Comparison of ENCODE assay signal across 12 cellular contexts in the genomic region with DNA sequence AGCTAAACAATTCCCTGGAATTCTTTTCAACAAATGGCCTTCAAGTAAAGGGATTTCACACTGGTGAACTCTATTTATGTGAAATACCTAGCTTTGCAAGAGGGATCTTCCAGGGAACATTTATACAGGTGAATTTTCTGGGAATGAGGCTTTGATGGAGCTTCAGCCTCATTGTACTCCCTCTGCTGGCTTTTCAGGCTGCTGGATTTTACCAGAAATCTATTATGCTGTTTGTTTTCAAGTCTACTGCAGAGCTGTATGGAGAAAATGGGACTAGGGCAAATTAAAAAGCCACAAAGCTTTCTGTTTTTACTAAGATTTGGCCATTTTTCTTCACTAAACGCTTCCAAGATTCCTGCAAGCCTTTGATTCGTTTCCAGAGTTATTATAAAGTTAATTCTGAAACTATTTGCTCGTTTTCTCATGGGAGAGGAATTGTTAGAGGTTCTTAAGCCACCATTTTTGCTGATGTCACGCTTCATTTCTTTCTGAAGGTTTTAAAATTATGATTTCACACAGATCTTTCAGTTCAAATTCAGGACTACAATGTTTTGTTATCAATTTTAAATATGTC. TPM values are rescaled to one million over a fixed set of nuclear protein-coding genes. Genes with fewer than 3 reads are reported as not detected.
DNase-seq lines count a peak whose midpoint lies in the region; TF ChIP-seq lines count a peak whose summit lies in the region.
"Had no signal": no experiment of that assay in that cellular context is flagged by ENCODE, and none has a peak within 500 bp of the region (broad histone marks: within the 10 kb centered on the region; RNA-seq: fewer than 3 reads in every experiment).

No MANE protein-coding gene starts in this region.

- WGBS in trophoblast cell (ENCODE audit: extremely low coverage, insufficient coverage, insufficient read length), result no CpG with 5 or more reads among the region's 4 CpGs

- peak overlapping the region; percentile 62 for H3K4me3 ChIP-seq in OCI-LY7 (ENCODE audit: low read depth, low read length, poor library complexity, severe bottlenecking)
- no peak overlapping the region for H3K4me3 ChIP-seq in fibroblast of lung (replicated peaks in 1 of 4; ENCODE audit: control extremely low read depth in 1 of 4, insufficient read depth in 1 of 4, low read depth in 3 of 4, low read length in 4 of 4)
- H3K4me3 ChIP-seq in trophoblast cell (ENCODE audit: low read depth, low read length), result no peak overlapping the region
- H3K4me3 ChIP-seq: uterus had no signal

- no peak overlapping the region for H2AFZ ChIP-seq in OCI-LY7 (ENCODE audit: low read length)
- no peak overlapping the region for H2AFZ ChIP-seq in fibroblast of lung (ENCODE audit: low read length)
- H2AFZ ChIP-seq in trophoblast cell (ENCODE audit: insufficient read depth, low read length, poor library complexity), result no peak overlapping the region

- H2BK120ac ChIP-seq in trophoblast cell (ENCODE audit: insufficient read depth, low read length, poor library complexity), result no peak overlapping the region

- H3K9ac ChIP-seq in fibroblast of lung (ENCODE audit: insufficient read depth, low read length) (no peak overlapping the region), trophoblast cell (ENCODE audit: low read length) (no peak overlapping the region)

- H2BK12ac ChIP-seq in trophoblast cell (ENCODE audit: low read length), result no peak overlapping the region

- no peak overlapping the region for H2AK5ac ChIP-seq in trophoblast cell (ENCODE audit: low read length)

- TF ChIP-seq CTCF in OCI-LY7 (conservative IDR thresholded peaks at IDR 0.05; ENCODE audit: low read length), result peak; percentile 42; the same call in 1 of the 2 replicates
- TF ChIP-seq CTCF in fibroblast of lung (conservative IDR thresholded peaks at IDR 0.05 in 1 of 2, IDR thresholded peaks at IDR 0.05 in 1 of 2; ENCODE audit: low read depth in 1 of 2, low read length in 2 of 2), result peak; percentile 21 to 30

- peaks cover 33% of the 10 kb centered on the region for H3K4me1 Mint-ChIP-seq in activated CD4-positive, alpha-beta T cell treated with anti-CD3 and anti-CD28 coated beads, Interleukin-2, amount 10 ng/mL, durations not matched to agents 24 days and 14 days

- H3K23ac ChIP-seq in trophoblast cell (ENCODE audit: low read length), result no peak overlapping the region

- H4K12ac ChIP-seq in trophoblast cell (ENCODE audit: low read depth, low read length), result no peak overlapping the region

- H3K79me1 ChIP-seq in trophoblast cell (ENCODE audit: low read length), result no peaks in the 10 kb centered on the region

- no peak overlapping the region for H3K14ac ChIP-seq in trophoblast cell (ENCODE audit: low read length)

- no peak overlapping the region for H4K91ac ChIP-seq in trophoblast cell (ENCODE audit: low read depth, low read length)

- H3K9me3 ChIP-seq in OCI-LY7 (ENCODE audit: low read length) (no peaks in the 10 kb centered on the region), fibroblast of lung (ENCODE audit: control insufficient read depth, insufficient read depth, low read depth, low read length) (no peaks in the 10 kb centered on the region), trophoblast cell (ENCODE audit: insufficient read depth, low read depth, low read length) (no peaks in the 10 kb centered on the region)

- intact Hi-C loops in activated CD4-positive, alpha-beta T cell treated with anti-CD3 and anti-CD28 coated beads, Interleukin-2, amount 10 ng/mL, durations not matched to agents 24 days and 14 days (cut with micrococcal nuclease), result no loop called here
- intact Hi-C loops in OCI-LY7 (cut with micrococcal nuclease; ENCODE audit: unreplicated experiment), result no loop called here

- H3K27ac ChIP-seq in OCI-LY7 (ENCODE audit: low read depth, low read length, poor library complexity, severe bottlenecking) (peak overlapping the region; percentile 63), fibroblast of lung (ENCODE audit: insufficient read depth, low read length) (no peak overlapping the region), trophoblast cell (ENCODE audit: low read depth, low read length) (no peak overlapping the region)
- H3K27ac ChIP-seq: uterus had no signal

- H3K27ac Mint-ChIP-seq in activated CD4-positive, alpha-beta T cell treated with anti-CD3 and anti-CD28 coated beads, Interleukin-2, amount 10 ng/mL, durations not matched to agents 24 days and 14 days, result peak overlapping the region; percentile 66

- CTCF ChIA-PET in OCI-LY7 (lab: Charles Lee; ENCODE audit: unreplicated experiment), result no interaction called here

- peaks cover 21% of the 10 kb centered on the region for H3K36me3 Mint-ChIP-seq in activated CD4-positive, alpha-beta T cell treated with anti-CD3 and anti-CD28 coated beads, Interleukin-2, amount 10 ng/mL, durations not matched to agents 24 days and 14 days (ENCODE audit: low read depth)

- peak overlapping the region; percentile 49 for H3K4me3 Mint-ChIP-seq in activated CD4-positive, alpha-beta T cell treated with anti-CD3 and anti-CD28 coated beads, Interleukin-2, amount 10 ng/mL, durations not matched to agents 24 days and 14 days

- peaks cover 7% of the 10 kb centered on the region for H3K9me3 Mint-ChIP-seq in activated CD4-positive, alpha-beta T cell treated with anti-CD3 and anti-CD28 coated beads, Interleukin-2, amount 10 ng/mL, durations not matched to agents 24 days and 14 days

- peak overlapping the region; percentile 46 for H3K4ac ChIP-seq in trophoblast cell (ENCODE audit: low read depth, low read length)

- no peaks in the 10 kb centered on the region for H3K27me3 ChIP-seq in fibroblast of lung (ENCODE audit: control insufficient read depth, insufficient read depth, low read length)
- no peaks in the 10 kb centered on the region for H3K27me3 ChIP-seq in trophoblast cell (ENCODE audit: insufficient read depth, low read length)
- H3K27me3 ChIP-seq: uterus had no signal

- H3K4me1 ChIP-seq in OCI-LY7 (ENCODE audit: insufficient read depth, low read length, poor library complexity, severe bottlenecking) (peaks cover 74% of the 10 kb centered on the region), fibroblast of lung (ENCODE audit: control insufficient read depth, extremely low read depth, insufficient read depth, low read length) (no peaks in the 10 kb centered on the region), trophoblast cell (ENCODE audit: control insufficient read depth in 1 of 2, insufficient read depth in 2 of 2, low read length in 2 of 2) (no peaks in the 10 kb centered on the region)
- H3K4me1 ChIP-seq: uterus had no signal

- no peaks in the 10 kb centered on the region for H3K27me3 Mint-ChIP-seq in activated CD4-positive, alpha-beta T cell treated with anti-CD3 and anti-CD28 coated beads, Interleukin-2, amount 10 ng/mL, durations not matched to agents 24 days and 14 days

- no peak overlapping the region for H4K8ac ChIP-seq in trophoblast cell (ENCODE audit: low read depth, low read length)

- peak overlapping the region; percentile 75 for H3K4me2 ChIP-seq in OCI-LY7 (ENCODE audit: low read length)
- no peak overlapping the region for H3K4me2 ChIP-seq in fibroblast of lung (ENCODE audit: extremely low read depth, insufficient read depth, low read length)
- H3K4me2 ChIP-seq in trophoblast cell (ENCODE audit: low read length), result no peak overlapping the region

- H3K9me2 ChIP-seq in OCI-LY7 (ENCODE audit: insufficient read depth, low read length), result no peaks in the 10 kb centered on the region

- POLR2A ChIA-PET in OCI-LY7 (lab: Charles Lee), result interaction anchor here (0.9 to 1.8 kb wide), 2 partner anchors 10 to 32 kb away, joined by 4 read pairs; partner anchors contain the start of gene KDM6A

- BruUV-seq in OCI-LY7 (replicated peaks; lab: Mats Ljungman, UMichigan), result no TSS peak

- H3K36me3 ChIP-seq in OCI-LY7 (ENCODE audit: insufficient read depth, low read length), result peaks cover 5% of the 10 kb centered on the region; the same call in 1 of the 2 replicates
- no peaks in the 10 kb centered on the region for H3K36me3 ChIP-seq in fibroblast of lung (ENCODE audit: control insufficient read depth, insufficient read depth, low read length)
- no peaks in the 10 kb centered on the region for H3K36me3 ChIP-seq in trophoblast cell (ENCODE audit: control insufficient read depth in 1 of 2, insufficient read depth in 2 of 2, low read length in 2 of 2)
- H3K36me3 ChIP-seq: uterus had no signal

- no peak overlapping the region for H2BK5ac ChIP-seq in trophoblast cell (ENCODE audit: low read depth, low read length, poor library complexity)

- H3K18ac ChIP-seq in trophoblast cell (ENCODE audit: low read length), result no peak overlapping the region

- no peak for DNase-seq in activated CD4-positive, alpha-beta T cell treated with anti-CD3 and anti-CD28 coated beads, Interleukin-2, amount 10 ng/mL, durations not matched to agents 24 days and 14 days
- no peak for DNase-seq in activated CD4-positive, alpha-beta T cell treated with anti-CD3 and anti-CD28 coated beads, Interleukin-2, amount 50 U/mL, for 1 hour
- DNase-seq in OCI-LY7 (ENCODE audit: low spot score) (no peak), fibroblast of lung (ENCODE audit: low read depth in 2 of 2) (peak in 1 of 2 donors; percentile 25), trophoblast cell (no peak), COR-L47 (lab: John Stamatoyannopoulos, UW) (no peak), NCI-H69 (lab: John Stamatoyannopoulos, UW) (no peak)
- no peak for DNase-seq in stimulated activated CD4-positive, alpha-beta T cell treated with anti-CD3 and anti-CD28 coated beads, Interleukin-2, amount 100 ng/mL, for 24 hours
- DNase-seq: activated CD8-positive, alpha-beta memory T cell treated with anti-CD3 and anti-CD28 coated beads for 24 hours; NCI-H1436; posterior cingulate gyrus; uterus had no signal

- H3K79me2 ChIP-seq in OCI-LY7 (ENCODE audit: insufficient read depth, low read depth, low read length) (peaks cover 100% of the 10 kb centered on the region), fibroblast of lung (ENCODE audit: control insufficient read depth, insufficient read depth, low read length) (peaks cover 74% of the 10 kb centered on the region), trophoblast cell (ENCODE audit: control insufficient read depth, insufficient read depth, low read length, poor library complexity) (no peaks in the 10 kb centered on the region)

- H4K20me1 ChIP-seq in OCI-LY7 (ENCODE audit: insufficient read depth, low read length) (no peaks in the 10 kb centered on the region), fibroblast of lung (ENCODE audit: control insufficient read depth, extremely low read depth, insufficient read depth, low read length) (no peaks in the 10 kb centered on the region)

RNA-seq across cellular contexts. Expression of gene KDM6A, which starts 31.6 kb away (rescaled TPM):
- total RNA-seq in activated CD4-positive, alpha-beta T cell treated with anti-CD3 and anti-CD28 coated beads, Interleukin-2, amount 10 ng/mL, durations not matched to agents 24 days and 14 days, result 24.2 and 26.2 TPM in 2 replicates
- 18.8 and 20.5 TPM in 2 replicates for total RNA-seq in OCI-LY7 (2014; rRNA removed; shearing (Covaris generic))
- total RNA-seq in OCI-LY7 (2022) (23.4 and 29.5 TPM in 2 replicates), fibroblast of lung (13.6 and 28.4 TPM in 2 replicates)
- 13.4 and 13.8 TPM in 2 replicates for polyA plus RNA-seq in fibroblast of lung
- polyA plus RNA-seq in fibroblast of lung (2012), result 7.6 and 8.0 TPM in 2 replicates
- 7.5 and 32.5 TPM in 2 replicates for polyA minus RNA-seq in fibroblast of lung (ENCODE audit: low replicate concordance)
- 60.3 and 60.8 TPM in 2 replicates for polyA plus RNA-seq in trophoblast cell (2013)
